In the genomic region with DNA sequence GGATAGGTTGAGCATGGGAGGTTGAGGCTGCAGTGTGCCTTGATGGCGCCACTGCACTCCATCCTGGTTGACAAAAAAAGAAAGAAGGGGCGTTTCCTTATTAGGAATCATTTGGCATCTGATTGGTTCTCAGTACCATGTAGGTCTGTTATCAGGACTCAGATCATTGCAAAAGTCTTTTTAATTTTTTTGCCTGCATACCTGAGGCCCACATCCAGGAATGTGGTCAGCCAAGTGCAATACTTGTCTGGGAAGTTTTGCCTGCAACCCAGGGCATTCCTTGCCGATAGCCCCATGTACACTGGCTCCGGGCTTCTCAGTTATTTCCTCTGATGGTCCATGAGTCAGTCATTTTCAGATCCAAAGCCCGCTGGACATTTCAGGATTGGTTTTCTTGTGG, we compare ENCODE assay signal across 1 cellular context.
TF ChIP-seq lines count a peak whose summit lies in the region.

No MANE protein-coding gene starts in this region.

TF ChIP-seq in HepG2, 621 proteins besides CTCF, POLR2A, EP300 and RAD21 (continued from another document):
- no peak for TF ChIP-seq TARDBP (CRISPR knock-in tag; IDR thresholded peaks at IDR 0.05)
- TF ChIP-seq, protein P1, sequence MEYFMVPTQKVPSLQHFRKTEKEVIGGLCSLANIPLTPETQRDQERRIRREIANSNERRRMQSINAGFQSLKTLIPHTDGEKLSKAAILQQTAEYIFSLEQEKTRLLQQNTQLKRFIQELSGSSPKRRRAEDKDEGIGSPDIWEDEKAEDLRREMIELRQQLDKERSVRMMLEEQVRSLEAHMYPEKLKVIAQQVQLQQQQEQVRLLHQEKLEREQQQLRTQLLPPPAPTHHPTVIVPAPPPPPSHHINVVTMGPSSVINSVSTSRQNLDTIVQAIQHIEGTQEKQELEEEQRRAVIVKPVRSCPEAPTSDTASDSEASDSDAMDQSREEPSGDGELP (IDR thresholded peaks at IDR 0.05; ENCODE audit: borderline replicate concordance, low read depth), result no peak
- TF ChIP-seq MBD4 (IDR thresholded peaks at IDR 0.05; ENCODE audit: borderline replicate concordance, low read length), result no peak
- no peak for TF ChIP-seq ZNF441 (CRISPR knock-in tag; IDR thresholded peaks at IDR 0.05; ENCODE audit: borderline replicate concordance)
- no peak for TF ChIP-seq DR1 (CRISPR knock-in tag; IDR thresholded peaks at IDR 0.05)
- no peak for TF ChIP-seq CBX5 (CRISPR knock-in tag; IDR thresholded peaks at IDR 0.05; ENCODE audit: borderline replicate concordance)
- TF ChIP-seq, protein P2, sequence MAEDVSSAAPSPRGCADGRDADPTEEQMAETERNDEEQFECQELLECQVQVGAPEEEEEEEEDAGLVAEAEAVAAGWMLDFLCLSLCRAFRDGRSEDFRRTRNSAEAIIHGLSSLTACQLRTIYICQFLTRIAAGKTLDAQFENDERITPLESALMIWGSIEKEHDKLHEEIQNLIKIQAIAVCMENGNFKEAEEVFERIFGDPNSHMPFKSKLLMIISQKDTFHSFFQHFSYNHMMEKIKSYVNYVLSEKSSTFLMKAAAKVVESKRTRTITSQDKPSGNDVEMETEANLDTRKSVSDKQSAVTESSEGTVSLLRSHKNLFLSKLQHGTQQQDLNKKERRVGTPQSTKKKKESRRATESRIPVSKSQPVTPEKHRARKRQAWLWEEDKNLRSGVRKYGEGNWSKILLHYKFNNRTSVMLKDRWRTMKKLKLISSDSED (CRISPR knock-in tag; IDR thresholded peaks at IDR 0.05), result no peak
- TF ChIP-seq ZNF552 (CRISPR knock-in tag; IDR thresholded peaks at IDR 0.05; ENCODE audit: borderline replicate concordance), result no peak
- no peak for TF ChIP-seq ZNF24 (IDR thresholded peaks at IDR 0.05)
- no peak for TF ChIP-seq ATF7 (IDR thresholded peaks at IDR 0.05)
- no peak for TF ChIP-seq ATF7 (CRISPR knock-in tag; IDR thresholded peaks at IDR 0.05)
TF ChIP-seq in HepG2: peak in this region for 0.
